8 cellular contexts compared by ENCODE assay signal in the genomic region with DNA sequence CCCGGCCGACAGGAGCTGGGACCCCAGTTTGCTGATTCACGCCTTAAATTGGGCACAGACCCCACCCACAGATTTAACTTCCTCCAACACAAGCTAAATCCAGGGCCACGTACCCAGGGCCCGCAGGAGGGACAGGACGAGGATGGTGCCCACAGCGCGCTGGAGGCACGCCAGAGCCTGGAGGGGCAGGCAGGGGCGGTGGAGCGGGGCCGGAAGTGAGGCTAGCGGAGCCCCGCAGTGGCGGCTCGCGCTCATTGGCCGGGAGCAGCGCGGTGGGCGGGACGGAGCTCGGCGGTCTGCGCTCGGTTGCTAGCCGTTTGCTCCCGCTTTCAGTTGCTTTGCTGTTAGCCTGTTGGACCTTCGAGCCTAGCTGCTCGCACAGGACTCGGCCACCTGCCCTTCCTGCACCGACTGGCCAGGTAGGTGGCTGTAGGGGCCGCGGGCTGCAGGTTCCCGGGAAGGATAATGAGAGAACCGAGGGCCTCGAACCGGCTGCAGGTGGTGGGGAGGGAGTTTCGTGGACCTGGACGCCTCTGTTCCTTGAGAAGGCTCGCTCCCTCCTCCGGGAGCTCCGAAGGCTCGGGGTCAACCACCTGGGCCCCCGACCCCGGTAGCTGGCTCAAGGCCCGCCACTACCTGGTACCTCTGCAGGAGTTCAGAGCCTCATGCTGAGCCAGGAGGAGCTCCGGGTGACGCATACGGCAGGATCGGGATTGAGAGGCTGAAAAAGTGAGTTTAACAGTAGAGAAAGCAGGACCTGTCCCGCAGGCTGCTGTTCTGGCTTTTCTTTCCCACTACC.
DNase-seq lines count a peak whose midpoint lies in the region; ATAC-seq and TF ChIP-seq lines count a peak whose summit lies in the region.

Gene CCDC134, plus strand, starts transcription at position 332 of the 799 bp plus-strand sequence. CDS start 8,212 bp downstream, outside the sequence.

- no peaks in the 10 kb centered on the region for H3K9me3 Mint-ChIP-seq in nephron

- H3K4me1 Mint-ChIP-seq in nephron, result peaks cover 27% of the 10 kb centered on the region

- no peaks in the 10 kb centered on the region for H3K9me3 ChIP-seq in DOHH2 (ENCODE audit: control insufficient read depth, insufficient read depth, low read length)

- H4K20me1 ChIP-seq in DOHH2 (ENCODE audit: control insufficient read depth, insufficient read depth, low read depth, low read length), result no peaks in the 10 kb centered on the region

- DNase-seq in LNCaP clone FGC (ENCODE audit: low read depth) (peak; percentile 45), SHP77 (lab: John Stamatoyannopoulos, UW) (peak; percentile 81 to 85), fibroblast of peridontal ligament (ENCODE audit: extremely low read depth) (peak; percentile 69)
- DNase-seq in activated T-helper 9 cell treated with anti-CD3 and anti-CD28 coated beads, Interleukin-2, amount 50 U/mL, for 16 hours (ENCODE audit: low read depth), result peak; percentile 88
- DNase-seq in stimulated activated naive CD8-positive, alpha-beta T cell treated with anti-CD3 and anti-CD28 coated beads, Interleukin-15, Interleukin-2, amounts not matched to agents 100 U/mL and 50 U/mL, for 24 hours, result peak; percentile 94

- peak within 1 kb of the TSS; percentile 90 for H3K4me3 ChIP-seq in DOHH2 (ENCODE audit: low read length)
- H3K4me3 ChIP-seq in LNCaP clone FGC (ENCODE audit: low read depth, low read length), result peak within 1 kb of the TSS; percentile 73

- peak within 1 kb of the TSS; percentile 85 to 98 (median 98) for H3K4me3 Mint-ChIP-seq in nephron

- no peaks in the 10 kb centered on the region for H3K27me3 ChIP-seq in DOHH2 (ENCODE audit: control insufficient read depth, low read length)

- peak within 1 kb of the TSS; percentile 44 for H3K27ac ChIP-seq in DOHH2 (ENCODE audit: low read depth, low read length)

- peak; percentile 84 for ATAC-seq in GM21825 (IDR thresholded peaks at IDR 0.05; ENCODE audit: unreplicated experiment)
- peak; percentile 98 for ATAC-seq in stimulated activated naive CD8-positive, alpha-beta T cell treated with anti-CD3 and anti-CD28 coated beads, Interleukin-15, Interleukin-2, amounts not matched to agents 100 U/mL and 50 U/mL, for 24 hours

- TF ChIP-seq CTCF in DOHH2 (IDR thresholded peaks at IDR 0.05; ENCODE audit: low read depth, low read length, poor library complexity, severe bottlenecking) (no peak), LNCaP clone FGC (IDR thresholded peaks at IDR 0.05; ENCODE audit: control insufficient read depth, extremely low read depth, insufficient read depth) (no peak), nephron (IDR thresholded peaks at IDR 0.05; ENCODE audit: unreplicated experiment in 3 of 3) (no peak)

- H3K36me3 Mint-ChIP-seq in nephron (ENCODE audit: low read depth), result no peaks in the 10 kb centered on the region

- peaks cover 3% of the 10 kb centered on the region for H3K27me3 Mint-ChIP-seq in nephron (ENCODE audit: low read depth)

- H3K4me2 ChIP-seq in DOHH2 (ENCODE audit: low read length), result peak within 1 kb of the TSS; percentile 77

- H3K4me1 ChIP-seq in DOHH2 (ENCODE audit: control insufficient read depth, low read length), result peaks cover 41% of the 10 kb centered on the region

- no peaks in the 10 kb centered on the region for H3K9me2 ChIP-seq in DOHH2 (replicated peaks; ENCODE audit: control insufficient read depth, low read length)

- peaks cover 4% of the 10 kb centered on the region; the same call in 1 of the 2 replicates for H3F3A ChIP-seq in DOHH2 (ENCODE audit: control insufficient read depth, insufficient read depth)

- H3K27ac Mint-ChIP-seq in nephron, result peak within 1 kb of the TSS; percentile 95 to 99 (median 96)

- H3K79me2 ChIP-seq in DOHH2 (ENCODE audit: control insufficient read depth, low read length), result peaks cover 40% of the 10 kb centered on the region

- H3K36me3 ChIP-seq in DOHH2 (ENCODE audit: control insufficient read depth, low read length), result no peaks in the 10 kb centered on the region

Comparison
In these comparisons a context has a peak if more than half of its experiments do, and no peak if none do; other contexts are left out.
1. Peak in every context shown above with its lines: DNase-seq, ATAC-seq, H3K4me3 ChIP-seq and H3K27ac ChIP-seq.